ENCODE assay signal across 3 cellular contexts in the genomic region with DNA sequence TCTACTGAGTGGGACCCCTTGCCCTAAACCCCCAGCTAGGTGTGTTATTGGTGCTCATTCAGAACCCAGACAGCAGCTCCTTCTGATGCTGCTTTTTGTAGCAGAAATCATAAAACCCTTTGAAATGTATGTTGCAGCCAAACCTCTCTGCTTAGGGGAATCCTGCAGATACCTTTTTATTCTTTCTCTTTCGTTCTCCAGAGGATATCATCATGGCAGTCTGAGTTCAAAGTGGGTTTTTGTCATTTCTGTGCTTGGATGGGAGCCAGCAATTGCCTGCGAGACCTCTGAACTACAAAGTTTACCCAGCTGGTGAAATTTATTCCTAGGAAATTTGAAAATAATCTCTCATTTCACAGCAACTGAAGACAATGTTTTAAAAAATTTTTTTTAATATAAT.
TF ChIP-seq lines count a peak whose summit lies in the region.

No MANE protein-coding gene starts in this region.

TF ChIP-seq in SK-N-SH, 30 proteins besides CTCF, POLR2A, EP300 and RAD21 (continues in another document):
- TF ChIP-seq TEAD4 (IDR thresholded peaks at IDR 0.05; ENCODE audit: borderline replicate concordance, insufficient read depth), result no peak
- TF ChIP-seq RFX5 (IDR thresholded peaks at IDR 0.05; ENCODE audit: low read length), result no peak
- no peak for TF ChIP-seq RCOR1 (IDR thresholded peaks at IDR 0.05; ENCODE audit: low read length)
- TF ChIP-seq MXI1 (IDR thresholded peaks at IDR 0.05; ENCODE audit: low read depth, low read length), result no peak
- TF ChIP-seq USF1 (IDR thresholded peaks at IDR 0.05; ENCODE audit: borderline replicate concordance, low read depth), result no peak
- no peak for TF ChIP-seq TCF12 (IDR thresholded peaks at IDR 0.05)
- TF ChIP-seq FOXJ3 (CRISPR knock-in tag; IDR thresholded peaks at IDR 0.05), result no peak
- no peak for TF ChIP-seq POLR2AphosphoS5 (IDR thresholded peaks at IDR 0.05; ENCODE audit: low read depth, low read length)
- TF ChIP-seq ZBTB33 (IDR thresholded peaks at IDR 0.05; ENCODE audit: borderline replicate concordance, low read depth), result no peak
- TF ChIP-seq JUND (IDR thresholded peaks at IDR 0.05), result no peak
- TF ChIP-seq GATA2 (CRISPR knock-in tag; IDR thresholded peaks at IDR 0.05), result no peak
- no peak for TF ChIP-seq YY1 (IDR thresholded peaks at IDR 0.05; ENCODE audit: low read depth)
- no peak for TF ChIP-seq NFIC (IDR thresholded peaks at IDR 0.05; ENCODE audit: borderline replicate concordance)
- TF ChIP-seq, protein P1, sequence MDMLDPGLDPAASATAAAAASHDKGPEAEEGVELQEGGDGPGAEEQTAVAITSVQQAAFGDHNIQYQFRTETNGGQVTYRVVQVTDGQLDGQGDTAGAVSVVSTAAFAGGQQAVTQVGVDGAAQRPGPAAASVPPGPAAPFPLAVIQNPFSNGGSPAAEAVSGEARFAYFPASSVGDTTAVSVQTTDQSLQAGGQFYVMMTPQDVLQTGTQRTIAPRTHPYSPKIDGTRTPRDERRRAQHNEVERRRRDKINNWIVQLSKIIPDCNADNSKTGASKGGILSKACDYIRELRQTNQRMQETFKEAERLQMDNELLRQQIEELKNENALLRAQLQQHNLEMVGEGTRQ (IDR thresholded peaks at IDR 0.05; ENCODE audit: borderline replicate concordance, low read depth, low read length), result no peak
- TF ChIP-seq MEF2A (IDR thresholded peaks at IDR 0.05; ENCODE audit: borderline replicate concordance, low read depth), result no peak
- TF ChIP-seq EZH2phosphoT487 (IDR thresholded peaks at IDR 0.05; ENCODE audit: borderline replicate concordance, low read depth), result no peak
- TF ChIP-seq TAF1 (IDR thresholded peaks at IDR 0.05; ENCODE audit: borderline replicate concordance, low read depth, low read length), result no peak
- TF ChIP-seq, protein P2, sequence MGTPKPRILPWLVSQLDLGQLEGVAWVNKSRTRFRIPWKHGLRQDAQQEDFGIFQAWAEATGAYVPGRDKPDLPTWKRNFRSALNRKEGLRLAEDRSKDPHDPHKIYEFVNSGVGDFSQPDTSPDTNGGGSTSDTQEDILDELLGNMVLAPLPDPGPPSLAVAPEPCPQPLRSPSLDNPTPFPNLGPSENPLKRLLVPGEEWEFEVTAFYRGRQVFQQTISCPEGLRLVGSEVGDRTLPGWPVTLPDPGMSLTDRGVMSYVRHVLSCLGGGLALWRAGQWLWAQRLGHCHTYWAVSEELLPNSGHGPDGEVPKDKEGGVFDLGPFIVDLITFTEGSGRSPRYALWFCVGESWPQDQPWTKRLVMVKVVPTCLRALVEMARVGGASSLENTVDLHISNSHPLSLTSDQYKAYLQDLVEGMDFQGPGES (IDR thresholded peaks at IDR 0.05; ENCODE audit: low read depth, low read length), result no peak
- TF ChIP-seq SIN3A (IDR thresholded peaks at IDR 0.05; ENCODE audit: borderline replicate concordance, low read depth, low read length), result no peak

TF ChIP-seq in SK-N-SH treated with all-trans-retinoic acid at 6 μM for 48 hours, 23 proteins besides CTCF, POLR2A, EP300 and RAD21:
- no peak for TF ChIP-seq BACH2 (CRISPR knock-in tag; IDR thresholded peaks at IDR 0.05; ENCODE audit: borderline replicate concordance)
- TF ChIP-seq ZFP3 (CRISPR knock-in tag; IDR thresholded peaks at IDR 0.05), result no peak
- TF ChIP-seq ISL1 (CRISPR knock-in tag; IDR thresholded peaks at IDR 0.05), result no peak
- no peak for TF ChIP-seq PATZ1 (CRISPR knock-in tag; IDR thresholded peaks at IDR 0.05; ENCODE audit: borderline replicate concordance)
- no peak for TF ChIP-seq TCF4 (CRISPR knock-in tag; IDR thresholded peaks at IDR 0.05; ENCODE audit: borderline replicate concordance)
- TF ChIP-seq ZFP30 (CRISPR knock-in tag; IDR thresholded peaks at IDR 0.05), result no peak
TF ChIP-seq in SK-N-SH treated with all-trans-retinoic acid at 6 μM for 48 hours: peak in this region for 0.

TF ChIP-seq in endothelial cell of umbilical vein, 7 proteins besides CTCF, POLR2A, EP300 and RAD21:
- TF ChIP-seq JUN (IDR thresholded peaks at IDR 0.05; ENCODE audit: borderline replicate concordance, insufficient read depth, insufficient read length, low read depth) (no peak), GATA2 (IDR thresholded peaks at IDR 0.05; ENCODE audit: insufficient read depth, insufficient read length, low read depth, low read length) (no peak), EZH2 (IDR thresholded peaks at IDR 0.05; ENCODE audit: borderline replicate concordance, low read depth, low read length, severe bottlenecking) (no peak), MYC (IDR thresholded peaks at IDR 0.05; ENCODE audit: low read depth, low read length) (no peak), MAX (IDR thresholded peaks at IDR 0.05; ENCODE audit: insufficient read depth, insufficient read length) (no peak), POLR2AphosphoS5 (IDR thresholded peaks at IDR 0.05; ENCODE audit: insufficient read depth, low read depth, low read length) (no peak), FOS (IDR thresholded peaks at IDR 0.05; ENCODE audit: borderline replicate concordance, insufficient read depth, low read length) (no peak)
TF ChIP-seq in endothelial cell of umbilical vein: peak in this region for 0.
